In genomic region chr12:56262955-56263354, GRCh38 we compare ENCODE assay signal across 1 cellular context.
TF ChIP-seq lines count a peak whose summit lies in the region.

No MANE protein-coding gene starts in this region.

TF ChIP-seq in K562, 482 proteins besides CTCF, POLR2A, EP300 and RAD21:
- TF ChIP-seq ZBTB33 (CRISPR knock-in tag; IDR thresholded peaks at IDR 0.05) (peak; percentile 29; the same call in 1 of the 2 replicates), BCOR (IDR thresholded peaks at IDR 0.05) (peak; percentile 41; the same call in 1 of the 2 replicates)
